8 cellular contexts compared by ENCODE assay signal in genomic region chr19:49592486-49593232, GRCh38. TPM values are rescaled to one million over a fixed set of nuclear protein-coding genes. Genes with fewer than 3 reads are reported as not detected.
A peak's percentile ranks its signal among the peaks of the same experiment; 100 is the strongest.
DNase-seq lines count a peak whose midpoint lies in the region; ATAC-seq and TF ChIP-seq lines count a peak whose summit lies in the region.

No MANE protein-coding gene starts in this region.

- peak overlapping the region; percentile 83 for H3K27ac ChIP-seq in Panc1 (ENCODE audit: low read length)

- no TSS peak for BruUV-seq in Panc1 (replicated peaks; lab: Mats Ljungman, UMichigan)

- no peaks in the 10 kb centered on the region for H3K27me3 ChIP-seq in Panc1 (ENCODE audit: control insufficient read depth, insufficient read depth, low read length)

- no peak for TF ChIP-seq CTCF in Panc1 (IDR thresholded peaks at IDR 0.05)
- TF ChIP-seq CTCF in mucosa of descending colon (IDR thresholded peaks at IDR 0.05), result no peak

- H3K9me3 ChIP-seq in Panc1 (ENCODE audit: control insufficient read depth, insufficient read depth, low read depth, low read length) (no peaks in the 10 kb centered on the region), mucosa of descending colon (no peaks in the 10 kb centered on the region)

- ATAC-seq in Panc1, result 0 out of 2 replicates have a peak, but pooled peaks have one; percentile 5
- no peak for ATAC-seq in mucosa of descending colon

- CTCF ChIA-PET in Panc1 (lab: Charles Lee), result no interaction called here

- H3K4me1 ChIP-seq in Panc1 (ENCODE audit: control insufficient read depth, insufficient read depth, low read length) (peaks cover 8% of the 10 kb centered on the region), mucosa of descending colon (ENCODE audit: low read depth) (peaks cover 10% of the 10 kb centered on the region)

- H3K4me3 ChIP-seq in Panc1 (ENCODE audit: low read depth in 2 of 2, low read length in 2 of 2), result peak overlapping the region; percentile 67 to 73
- peak overlapping the region; percentile 51 for H3K4me3 ChIP-seq in mucosa of descending colon

- POLR2A ChIA-PET in Panc1 (lab: Charles Lee), result no interaction called here

- H3K36me3 ChIP-seq in Panc1 (ENCODE audit: control insufficient read depth, insufficient read depth, low read length) (peaks cover 4% of the 10 kb centered on the region; the same call in 1 of the 2 replicates), mucosa of descending colon (ENCODE audit: low read depth) (no peaks in the 10 kb centered on the region)

- in situ Hi-C loops in Panc1 (cut with HindIII; ENCODE audit: low pct_unique_long_range_greater_than_20kb, low sequenced_read_pairs), result no loop called here

- peak; percentile 31 for DNase-seq in activated effector memory CD4-positive, alpha-beta T cell treated with Interleukin-2 at 50 U/mL for 16 hours
- DNase-seq in activated effector memory CD4-positive, alpha-beta T cell treated with anti-CD3 and anti-CD28 coated beads, Interleukin-2, amount 50 U/mL, for 16 hours, result no peak
- DNase-seq in Panc1 (ENCODE audit: low read depth, low spot score) (no peak), cerebellar cortex (ENCODE audit: low spot score) (peak; percentile 58), mucosa of descending colon (peak; percentile 41 to 63 (median 58)), A172 (ENCODE audit: low spot score) (no peak), NCI-H2227 (lab: John Stamatoyannopoulos, UW; ENCODE audit: unreplicated experiment) (no peak), HCEC 1CT (no peak)

- intact Hi-C loops in Panc1 (cut with micrococcal nuclease; ENCODE audit: unreplicated experiment) (no loop called here), mucosa of descending colon (cut with DNase I, micrococcal nuclease) (no loop called here)

RNA-seq across cellular contexts. Expression of gene PRR12, which starts 1.7 kb away (rescaled TPM):
- total RNA-seq in Panc1 (2021; ENCODE audit: unreplicated experiment) (22.9 TPM), mucosa of descending colon (10 to 100 TPM; 24.2 to 37.3 (median 26.2) TPM)
- 23.1 TPM for polyA plus RNA-seq in Panc1 (2012; ENCODE audit: insufficient read length)
- total RNA-seq in A172 (2014; rRNA removed; shearing (Covaris generic)), result 2.3 and 4.7 TPM in 2 replicates

RNA-seq across cellular contexts. Expression of gene PRRG2, which starts 11.5 kb away (rescaled TPM):
- total RNA-seq in Panc1 (2021; ENCODE audit: unreplicated experiment) (0.64 TPM), mucosa of descending colon (10 to 100 TPM in 2 of 3 donors, 1 to 10 TPM in 1; 9.1 to 25.1 (median 18.9) TPM)
- polyA plus RNA-seq in Panc1 (2012; ENCODE audit: insufficient read length), result 0.84 TPM
- total RNA-seq in A172 (2014; rRNA removed; shearing (Covaris generic)), result 0.43 and 0.79 TPM in 2 replicates

RNA-seq across cellular contexts. Expression of gene NOSIP, which starts 12.3 kb away (rescaled TPM):
- total RNA-seq in Panc1 (2021; ENCODE audit: unreplicated experiment) (66.1 TPM), mucosa of descending colon (10 to 100 TPM; 59.2 to 72.5 (median 66.3) TPM)
- 120 TPM for polyA plus RNA-seq in Panc1 (2012; ENCODE audit: insufficient read length)
- total RNA-seq in A172 (2014; rRNA removed; shearing (Covaris generic)), result 131 and 142 TPM in 2 replicates

RNA-seq across cellular contexts. Expression of gene RRAS, which starts 47.3 kb away (rescaled TPM):
- total RNA-seq in Panc1 (2021; ENCODE audit: unreplicated experiment) (64.4 TPM), mucosa of descending colon (10 to 100 TPM; 43.9 to 89.8 (median 48.6) TPM)
- 170 TPM for polyA plus RNA-seq in Panc1 (2012; ENCODE audit: insufficient read length)
- 32.0 and 34.5 TPM in 2 replicates for total RNA-seq in A172 (2014; rRNA removed; shearing (Covaris generic))

RNA-seq across cellular contexts. Expression of gene SCAF1, which starts 49.4 kb away (rescaled TPM):
- total RNA-seq in Panc1 (2021; ENCODE audit: unreplicated experiment) (77.4 TPM), mucosa of descending colon (10 to 100 TPM; 55.5 to 75.0 (median 56.1) TPM)
- polyA plus RNA-seq in Panc1 (2012; ENCODE audit: insufficient read length), result 62.1 TPM
- total RNA-seq in A172 (2014; rRNA removed; shearing (Covaris generic)), result 28.8 and 31.9 TPM in 2 replicates

Comparison
In these comparisons a context has a peak if more than half of its experiments do, and no peak if none do; other contexts are left out.
1. DNase-seq: peak in activated effector memory CD4-positive, alpha-beta T cell treated with Interleukin-2 at 50 U/mL for 16 hours (single experiment), cerebellar cortex (single experiment) and mucosa of descending colon (3 of 3); none in activated effector memory CD4-positive, alpha-beta T cell treated with anti-CD3 and anti-CD28 coated beads, Interleukin-2, amount 50 U/mL, for 16 hours (single experiment), Panc1 (single experiment), A172 (single experiment), NCI-H2227 (single experiment) and HCEC 1CT (single experiment).